In the genomic region with DNA sequence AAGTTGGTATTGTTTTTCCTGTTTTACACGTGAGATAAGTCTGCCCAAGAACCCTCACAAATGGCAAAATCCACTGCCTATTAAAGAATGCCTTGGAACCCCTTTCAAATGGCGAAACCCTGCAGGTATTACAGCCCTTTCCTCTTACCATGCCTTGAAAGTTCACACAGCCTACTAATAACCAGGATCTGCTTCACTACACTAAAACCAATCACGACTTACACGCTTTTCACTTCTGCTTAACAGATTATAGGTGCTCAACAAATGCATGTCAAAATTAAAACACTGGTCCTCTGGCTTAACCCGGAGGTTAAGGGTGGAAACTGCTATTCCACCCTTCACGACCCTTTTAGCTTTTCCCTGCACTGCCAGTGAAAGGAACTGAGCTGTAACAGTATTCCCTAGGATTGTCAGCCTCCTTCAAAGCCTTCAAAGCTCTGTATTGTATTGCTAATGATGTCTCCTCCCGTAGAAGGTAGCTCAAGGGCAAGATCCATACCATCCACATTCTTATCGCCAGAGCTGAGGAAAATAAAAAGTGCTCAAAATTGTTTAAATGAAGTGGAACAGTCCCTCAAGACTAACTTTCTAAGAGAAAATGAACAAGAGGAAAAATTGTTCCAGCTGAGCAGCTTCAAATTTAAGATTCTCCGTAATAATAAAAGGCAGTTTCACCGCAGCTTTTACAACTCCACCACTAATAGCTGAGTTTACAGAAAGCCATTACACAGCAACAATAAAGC, we compare ENCODE assay signal across 8 cellular contexts. TPM values are rescaled to one million over a fixed set of nuclear protein-coding genes. Genes with fewer than 3 reads are reported as not detected.
A peak's percentile ranks its signal among the peaks of the same experiment; 100 is the strongest.
DNase-seq lines count a peak whose midpoint lies in the region; ATAC-seq and TF ChIP-seq lines count a peak whose summit lies in the region.

No MANE protein-coding gene starts in this region.

- DNase-seq in GM12865 (ENCODE audit: low read depth): peak; percentile 32
- peak; percentile 1 for DNase-seq in NCI-H146 treated with DMSO at 0.1 percent for 48 hours (lab: John Stamatoyannopoulos, UW; ENCODE audit: unreplicated experiment)
- DNase-seq in colonic mucosa: no peak
- peak; percentile 33 for DNase-seq in midbrain (lab: John Stamatoyannopoulos, UW)
- no peak for DNase-seq in activated gamma-delta T cell treated with Interleukin-2 at 50 U/mL for 16 hours
- DNase-seq in NCI-H2196 (lab: John Stamatoyannopoulos, UW; ENCODE audit: unreplicated experiment): no peak
- no peak for DNase-seq in NCI-H2196 treated with DMSO at 0.1 percent for 48 hours (lab: John Stamatoyannopoulos, UW; ENCODE audit: unreplicated experiment)

- H3K4me1 ChIP-seq in colonic mucosa: no peaks in the 10 kb centered on the region

- no peak for ATAC-seq in HG03095 (IDR thresholded peaks at IDR 0.05; ENCODE audit: unreplicated experiment)

- H3K27me3 ChIP-seq in colonic mucosa: no peaks in the 10 kb centered on the region

- peak overlapping the region; percentile 88 for H3K4me3 ChIP-seq in GM12865 (ENCODE audit: low read depth, low read length)
- H3K4me3 ChIP-seq in colonic mucosa: peak overlapping the region; percentile 95

- peak overlapping the region; percentile 85 for H3K27ac ChIP-seq in colonic mucosa

- H3K36me3 ChIP-seq in colonic mucosa: no peaks in the 10 kb centered on the region

- no peaks in the 10 kb centered on the region for H3K9me3 ChIP-seq in colonic mucosa

- intact Hi-C loops in colonic mucosa (cut with DNase I): loop anchor here (5.0 kb wide), 1 partner anchor 57 kb away; no protein-coding TSS in a partner anchor

- TF ChIP-seq CTCF in GM12865 (IDR thresholded peaks at IDR 0.05; ENCODE audit: insufficient read depth, low read depth, low read length, missing control alignments): no peak
- no peak for TF ChIP-seq CTCF in colonic mucosa (IDR thresholded peaks at IDR 0.05)

- H3K9ac ChIP-seq in colonic mucosa (ENCODE audit: low read depth in 2 of 2, low read length in 2 of 2): peak overlapping the region; percentile 68 to 98

RNA-seq across cellular contexts. Expression of a gene that starts 1.0 kb away (rescaled TPM):
- 10 to 100 TPM; 21.5 to 47.6 TPM for total RNA-seq in colonic mucosa

Comparison
In these comparisons a context has a peak if more than half of its experiments do, and no peak if none do; other contexts are left out.
1. DNase-seq: peak in GM12865 (single experiment), NCI-H146 treated with DMSO at 0.1 percent for 48 hours (single experiment) and midbrain (single experiment); none in colonic mucosa (single experiment), activated gamma-delta T cell treated with Interleukin-2 at 50 U/mL for 16 hours (single experiment), NCI-H2196 (single experiment) and NCI-H2196 treated with DMSO at 0.1 percent for 48 hours (single experiment).